In the genomic region with DNA sequence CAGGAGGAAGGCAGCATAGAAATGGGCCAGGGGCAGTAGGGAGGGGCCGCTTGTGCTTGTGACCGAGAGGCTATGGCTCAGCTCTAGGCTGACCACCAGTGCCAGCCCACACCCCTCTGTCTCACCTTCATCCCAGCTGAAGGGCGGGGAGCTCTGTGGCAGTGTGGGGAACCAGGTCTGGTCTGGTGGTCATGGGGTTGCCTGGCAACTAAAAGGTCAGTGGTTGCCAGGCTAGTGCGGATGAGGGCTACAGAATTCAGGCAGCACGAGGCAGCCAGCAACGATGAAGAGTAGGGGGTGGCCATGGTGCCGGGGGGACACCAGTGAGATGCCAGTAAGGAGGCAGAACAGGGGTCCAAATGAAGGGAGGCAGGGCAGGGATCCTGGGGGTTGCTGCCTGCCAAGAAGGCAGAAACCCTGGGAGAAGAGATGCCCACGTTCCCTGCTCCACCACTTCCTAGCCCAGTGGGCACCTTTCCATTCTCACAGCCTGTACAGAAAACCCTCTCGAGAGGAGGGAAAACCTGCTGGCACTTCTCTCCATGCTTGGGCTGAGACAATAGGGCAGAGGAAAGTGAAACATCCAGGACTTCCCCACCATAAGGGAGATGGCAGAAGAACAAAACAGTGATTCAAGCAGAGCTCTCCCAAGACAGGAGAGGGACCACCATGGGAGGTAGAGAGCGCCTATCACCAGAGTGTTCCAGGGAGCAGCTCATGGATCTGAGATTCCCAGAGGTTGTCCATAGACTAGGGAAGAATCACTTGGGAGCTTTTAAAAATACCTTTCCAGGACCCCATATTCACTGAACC, we compare ENCODE assay signal across 19 cellular contexts. TPM values are rescaled to one million over a fixed set of nuclear protein-coding genes. Genes with fewer than 3 reads are reported as not detected.
"Had no signal": no experiment of that assay in that cellular context is flagged by ENCODE, and none has a peak within 500 bp of the region (broad histone marks: within the 10 kb centered on the region; RNA-seq: fewer than 3 reads in every experiment).

No MANE protein-coding gene starts in this region.

- H3K4me1 ChIP-seq: sigmoid colon had no signal

- ATAC-seq: activated CD8-positive, alpha-beta T cell treated with anti-CD3 and anti-CD28 coated beads for 36 hours; activated T-helper 17 cell treated with anti-CD3 and anti-CD28 coated beads, Interleukin-2, amount 50 U/mL, for 72 hours; mucosa of descending colon; stimulated activated memory B cell treated with anti-CD40 and anti-IgM and Interleukin-4, amounts not matched to agents 10 μg/mL and 1 μg/mL and 100 μg/mL, for 72 hours; WTC11 had no signal

- H3K9me3 ChIP-seq: mucosa of descending colon, neutrophil, sigmoid colon had no signal

- H3K4me3 Mint-ChIP-seq: activated CD4-positive, alpha-beta T cell treated with anti-CD3 and anti-CD28 coated beads, Interleukin-2, amount 10 ng/mL, durations not matched to agents 24 days and 14 days; activated CD8-positive, alpha-beta T cell treated with anti-CD3 and anti-CD28 coated beads for 36 hours; activated naive CD4-positive, alpha-beta T cell treated with anti-CD3 and anti-CD28 coated beads for 36 hours; activated T-helper 17 cell treated with anti-CD3 and anti-CD28 coated beads, Interleukin-2, amount 50 U/mL, for 72 hours; central memory CD8-positive, alpha-beta T cell; dendritic cell treated with granulocyte-macrophage colony-stimulating factor and Interleukin-4, amounts not matched to agents 40 ng/mL and 50 ng/mL, for 4 days; stimulated activated memory B cell treated with anti-CD40 and anti-IgM and Interleukin-4, amounts not matched to agents 10 μg/mL and 1 μg/mL and 100 μg/mL, for 72 hours; T-helper 2 cell treated with Interferon-gamma antibody and Interleukin-4, amounts not matched to agents 5 μg/mL and 100 μg/mL, for 36 hours; WTC11 had no signal

- H3K9me3 Mint-ChIP-seq: activated CD4-positive, alpha-beta T cell treated with anti-CD3 and anti-CD28 coated beads, Interleukin-2, amount 10 ng/mL, durations not matched to agents 24 days and 14 days; activated CD8-positive, alpha-beta T cell treated with anti-CD3 and anti-CD28 coated beads for 36 hours; activated naive CD4-positive, alpha-beta T cell treated with anti-CD3 and anti-CD28 coated beads for 36 hours; activated T-helper 17 cell treated with anti-CD3 and anti-CD28 coated beads, Interleukin-2, amount 50 U/mL, for 72 hours; central memory CD8-positive, alpha-beta T cell; dendritic cell treated with granulocyte-macrophage colony-stimulating factor and Interleukin-4, amounts not matched to agents 40 ng/mL and 50 ng/mL, for 4 days; stimulated activated memory B cell treated with anti-CD40 and anti-IgM and Interleukin-4, amounts not matched to agents 10 μg/mL and 1 μg/mL and 100 μg/mL, for 72 hours; T-helper 2 cell treated with Interferon-gamma antibody and Interleukin-4, amounts not matched to agents 5 μg/mL and 100 μg/mL, for 36 hours; WTC11 had no signal

- H3K27ac Mint-ChIP-seq: activated CD4-positive, alpha-beta T cell treated with anti-CD3 and anti-CD28 coated beads, Interleukin-2, amount 10 ng/mL, durations not matched to agents 24 days and 14 days; activated CD8-positive, alpha-beta T cell treated with anti-CD3 and anti-CD28 coated beads for 36 hours; activated naive CD4-positive, alpha-beta T cell treated with anti-CD3 and anti-CD28 coated beads for 36 hours; activated T-helper 17 cell treated with anti-CD3 and anti-CD28 coated beads, Interleukin-2, amount 50 U/mL, for 72 hours; dendritic cell treated with granulocyte-macrophage colony-stimulating factor and Interleukin-4, amounts not matched to agents 40 ng/mL and 50 ng/mL, for 4 days; stimulated activated memory B cell treated with anti-CD40 and anti-IgM and Interleukin-4, amounts not matched to agents 10 μg/mL and 1 μg/mL and 100 μg/mL, for 72 hours; T-helper 2 cell treated with Interferon-gamma antibody and Interleukin-4, amounts not matched to agents 5 μg/mL and 100 μg/mL, for 36 hours; WTC11 had no signal

- DNase-seq: activated CD4-positive, alpha-beta T cell treated with anti-CD3 and anti-CD28 coated beads, Interleukin-2, amount 10 ng/mL, durations not matched to agents 24 days and 14 days; activated CD8-positive, alpha-beta T cell treated with anti-CD3 and anti-CD28 coated beads for 36 hours; activated naive CD4-positive, alpha-beta T cell treated with anti-CD3 and anti-CD28 coated beads for 36 hours; activated T-cell treated with anti-CD3 and anti-CD28 coated beads, Interleukin-2, amount 50 U/mL, for 1 hour; brain microvascular endothelial cell; effector memory CD4-positive, alpha-beta T cell; mesenchymal stem cell; mucosa of descending colon; naive B cell; sigmoid colon; stimulated activated CD4-positive, alpha-beta T cell treated with anti-CD3 and anti-CD28 coated beads, Interleukin-4, amount 100 ng/mL, for 4 hours had no signal

- H3K36me3 ChIP-seq: brain microvascular endothelial cell, neutrophil, sigmoid colon had no signal

- H3K4me1 Mint-ChIP-seq: activated T-helper 17 cell treated with anti-CD3 and anti-CD28 coated beads, Interleukin-2, amount 50 U/mL, for 72 hours had no signal

- H3K4me3 ChIP-seq: mucosa of descending colon, sigmoid colon had no signal

- H3K27ac ChIP-seq: brain microvascular endothelial cell, neutrophil, sigmoid colon had no signal

- H3K36me3 Mint-ChIP-seq: stimulated activated memory B cell treated with anti-CD40 and anti-IgM and Interleukin-4, amounts not matched to agents 10 μg/mL and 1 μg/mL and 100 μg/mL, for 72 hours; WTC11 had no signal

RNA-seq across cellular contexts. Expression of a gene that starts 39.7 kb away (rescaled TPM):
- total RNA-seq: fibroblast of villous mesenchyme had no signal
